In genomic region chr17:35616506-35616905, GRCh38 we compare ENCODE assay signal across 27 cellular contexts. TPM values are rescaled to one million over a fixed set of nuclear protein-coding genes. Genes with fewer than 3 reads are reported as not detected.
"Had no signal": no experiment of that assay in that cellular context is flagged by ENCODE, and none has a peak within 500 bp of the region (broad histone marks: within the 10 kb centered on the region; RNA-seq: fewer than 3 reads in every experiment).

No MANE protein-coding gene starts in this region.

- H3K4me1 ChIP-seq: colonic mucosa, testis had no signal

- H3K4me3 ChIP-seq: colonic mucosa, esophagus muscularis mucosa, gastroesophageal sphincter, hepatocyte, lung, pancreas, prostate gland, skin epidermis, testis, transverse colon had no signal

- H3K9me3 ChIP-seq: colonic mucosa, esophagus muscularis mucosa, gastroesophageal sphincter, pancreas, prostate gland, testis, transverse colon had no signal

- H3K27ac ChIP-seq: colonic mucosa, esophagus muscularis mucosa, gastroesophageal sphincter, hepatocyte, pancreas, prostate gland, skin epidermis, testis, transverse colon had no signal

- H3K27me3 ChIP-seq: colonic mucosa, esophagus muscularis mucosa, gastroesophageal sphincter, hepatocyte, pancreas, testis, transverse colon had no signal

- ATAC-seq: gastroesophageal sphincter; pancreas; sciatic nerve; stimulated activated naive B cell treated with anti-CD40 and anti-IgM and Interleukin-4, amounts not matched to agents 10 μg/mL and 1 μg/mL and 100 μg/mL, for 72 hours; stimulated activated naive CD8-positive, alpha-beta T cell treated with anti-CD3 and anti-CD28 coated beads, Interleukin-15, amount 100 ng/mL, for 72 hours had no signal

- DNase-seq: colonic mucosa; effector CD4-positive, alpha-beta T cell; endodermal cell; kidney; left cardiac atrium; left ventricle myocardium superior; mesendoderm; naive B cell; occipital lobe; pancreas; retina; stimulated activated CD4-positive, alpha-beta T cell treated with anti-CD3 and anti-CD28 coated beads, Interleukin-2, amount 100 ng/mL, for 24 hours; stimulated activated CD4-positive, alpha-beta T cell treated with anti-CD3 and anti-CD28 coated beads, Interleukin-4, amount 100 ng/mL, for 4 hours; stimulated activated naive B cell treated with anti-CD40 and anti-IgM and Interleukin-4, amounts not matched to agents 10 μg/mL and 1 μg/mL and 100 μg/mL, for 72 hours; stimulated activated naive CD8-positive, alpha-beta T cell treated with anti-CD3 and anti-CD28 coated beads, Interleukin-15, amount 100 ng/mL, for 72 hours; testis; transverse colon had no signal

- H3K36me3 ChIP-seq: colonic mucosa, prostate gland had no signal

RNA-seq across cellular contexts. Expression of gene SLFN14, which starts 55.9 kb away (rescaled TPM):
- total RNA-seq: colonic mucosa, endodermal cell, esophagus muscularis mucosa, fibroblast of villous mesenchyme, gastroesophageal sphincter, hepatocyte, left cardiac atrium, left ventricle myocardium superior, pancreas, prostate gland, subcutaneous adipose tissue, transverse colon, ureter had no signal
- polyA plus RNA-seq: hepatocyte, pancreas had no signal
